In the genomic region with DNA sequence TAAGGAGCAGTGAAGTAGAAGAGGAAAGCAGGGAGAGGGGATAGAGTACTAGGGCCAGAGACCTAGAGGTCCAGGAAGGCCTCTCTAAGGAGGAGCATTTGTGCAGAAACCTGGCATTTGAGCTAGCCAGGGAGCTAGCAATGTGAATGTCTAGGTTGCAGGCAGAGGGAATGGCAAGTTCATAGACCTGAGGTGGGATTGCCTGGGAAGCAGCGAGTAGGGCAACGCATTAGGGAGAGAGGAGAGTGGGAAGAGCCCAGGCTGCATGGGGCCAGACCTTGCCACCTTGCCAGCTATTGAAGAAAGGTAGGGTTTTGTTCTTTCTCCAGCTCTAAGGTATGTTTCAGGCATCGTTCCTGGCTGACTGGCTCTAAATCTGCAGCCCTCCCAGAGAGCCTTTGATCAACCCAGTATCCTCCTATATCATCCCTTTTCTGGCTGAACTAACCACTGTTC, we compare ENCODE assay signal across 10 cellular contexts. TPM values are rescaled to one million over a fixed set of nuclear protein-coding genes. Genes with fewer than 3 reads are reported as not detected.
DNase-seq lines count a peak whose midpoint lies in the region; ATAC-seq and TF ChIP-seq lines count a peak whose summit lies in the region.
"Had no signal": no experiment of that assay in that cellular context is flagged by ENCODE, and none has a peak within 500 bp of the region (broad histone marks: within the 10 kb centered on the region; RNA-seq: fewer than 3 reads in every experiment).

No MANE protein-coding gene starts in this region.

- peak overlapping the region; percentile 45 for H3K4me3 Mint-ChIP-seq in CD4-positive, alpha-beta T cell
- H3K4me3 Mint-ChIP-seq in central memory CD8-positive, alpha-beta T cell: peak overlapping the region; percentile 44
- H3K4me3 Mint-ChIP-seq in natural killer cell: peak overlapping the region; percentile 79

- peaks cover 97% of the 10 kb centered on the region for H3K4me1 Mint-ChIP-seq in CD4-positive, alpha-beta T cell (ENCODE audit: low read depth)
- H3K4me1 Mint-ChIP-seq in central memory CD8-positive, alpha-beta T cell: peaks cover 96% of the 10 kb centered on the region
- H3K4me1 Mint-ChIP-seq in natural killer cell: peaks cover 95 to 97% of the 10 kb centered on the region in 2 donors

- H3K27ac Mint-ChIP-seq in CD4-positive, alpha-beta T cell: peak overlapping the region; percentile 93
- peak overlapping the region; percentile 56 for H3K27ac Mint-ChIP-seq in central memory CD8-positive, alpha-beta T cell (ENCODE audit: low read depth)
- H3K27ac Mint-ChIP-seq in natural killer cell: peak overlapping the region; percentile 99 to 100

- H3K27me3 Mint-ChIP-seq in CD4-positive, alpha-beta T cell: no peaks in the 10 kb centered on the region
- no peaks in the 10 kb centered on the region for H3K27me3 Mint-ChIP-seq in central memory CD8-positive, alpha-beta T cell
- no peaks in the 10 kb centered on the region for H3K27me3 Mint-ChIP-seq in natural killer cell (ENCODE audit: low read depth in 2 of 2)

- POLR2A ChIA-PET in CD4-positive, alpha-beta T cell (lab: Charles Lee): interaction anchor here (0.9 to 20.0 kb wide), 8 partner anchors 13 to 72 kb away, joined by 3 to 645 read pairs (median 8); partner anchors contain the start of gene IRF1

- no peak for ATAC-seq in CD4-positive, alpha-beta T cell (ENCODE audit: poor library complexity)
- ATAC-seq in central memory CD8-positive, alpha-beta T cell (replicated peaks; ENCODE audit: extremely low read depth, poor library complexity, severe bottlenecking): no peak
- ATAC-seq in natural killer cell (no peak), HG02852 (IDR thresholded peaks at IDR 0.05; ENCODE audit: unreplicated experiment) (no peak), HG02938 (IDR thresholded peaks at IDR 0.05; ENCODE audit: unreplicated experiment) (no peak), GM19395 (IDR thresholded peaks at IDR 0.05; ENCODE audit: unreplicated experiment) (no peak)

- intact Hi-C loops in CD4-positive, alpha-beta T cell (cut with DNase I, micrococcal nuclease): loop anchor here (5.0 kb wide), 3 partner anchors 34 to 49 kb away; no protein-coding TSS in a partner anchor
- intact Hi-C loops in natural killer cell (cut with micrococcal nuclease): no loop called here

- H3K9me3 Mint-ChIP-seq in CD4-positive, alpha-beta T cell: no peaks in the 10 kb centered on the region
- no peaks in the 10 kb centered on the region for H3K9me3 Mint-ChIP-seq in central memory CD8-positive, alpha-beta T cell
- no peaks in the 10 kb centered on the region for H3K9me3 Mint-ChIP-seq in natural killer cell

- peaks cover 59% of the 10 kb centered on the region for H3K36me3 Mint-ChIP-seq in CD4-positive, alpha-beta T cell (ENCODE audit: low read depth)
- H3K36me3 Mint-ChIP-seq in central memory CD8-positive, alpha-beta T cell (ENCODE audit: insufficient read depth): peaks cover 64% of the 10 kb centered on the region
- H3K36me3 Mint-ChIP-seq in natural killer cell: no peaks in the 10 kb centered on the region

- CTCF ChIA-PET in CD4-positive, alpha-beta T cell (lab: Charles Lee): interaction anchor here (1.3 to 2.0 kb wide), 2 partner anchors 8 to 12 kb away, joined by 4 to 5 read pairs; no protein-coding TSS in a partner anchor

- TF ChIP-seq CTCF in CD4-positive, alpha-beta T cell (IDR thresholded peaks at IDR 0.05): no peak
- TF ChIP-seq CTCF in natural killer cell (IDR thresholded peaks at IDR 0.05): no peak

- peaks cover 77% of the 10 kb centered on the region for H3K36me3 ChIP-seq in KOPT-K1 (ENCODE audit: insufficient read depth, low read length)

- DNase-seq in CD4-positive, alpha-beta T cell: no peak
- no peak for DNase-seq in central memory CD8-positive, alpha-beta T cell (ENCODE audit: low spot score in 2 of 2)
- DNase-seq in natural killer cell (no peak), AML-193 (lab: John Stamatoyannopoulos, UW) (no peak)
- DNase-seq: GOT3, NCI-H1048 had no signal

- no peaks in the 10 kb centered on the region for H3K9me3 ChIP-seq in CD4-positive, alpha-beta T cell (ENCODE audit: control insufficient read depth, low read length)
- no peaks in the 10 kb centered on the region for H3K9me3 ChIP-seq in KOPT-K1 (ENCODE audit: insufficient read depth, low read length, poor library complexity, severe bottlenecking)

- H3K27me3 ChIP-seq in CD4-positive, alpha-beta T cell (ENCODE audit: control insufficient read depth, insufficient read depth, low read length): no peaks in the 10 kb centered on the region

- H3K27ac ChIP-seq in CD4-positive, alpha-beta T cell (ENCODE audit: low read depth, low read length): peak overlapping the region; percentile 27
- H3K27ac ChIP-seq in KOPT-K1 (ENCODE audit: low read depth, low read length, poor library complexity, severe bottlenecking): peak overlapping the region; percentile 98

RNA-seq across cellular contexts. Expression of gene SLC22A5, which starts 54.0 kb away (rescaled TPM):
- total RNA-seq in CD4-positive, alpha-beta T cell: 1 to 10 TPM; 4.3 to 4.5 TPM
- total RNA-seq in natural killer cell: 1 to 10 TPM; 1.6 to 5.0 (median 3.9) TPM
